17 cellular contexts compared by ENCODE assay signal in genomic region chr20:19100975-19101374, GRCh38.
DNase-seq lines count a peak whose midpoint lies in the region; ATAC-seq, FAIRE-seq and TF ChIP-seq lines count a peak whose summit lies in the region.
"Had no signal": no experiment of that assay in that cellular context is flagged by ENCODE, and none has a peak within 500 bp of the region (broad histone marks: within the 10 kb centered on the region; RNA-seq: fewer than 3 reads in every experiment).

No MANE protein-coding gene starts in this region.

- no peaks in the 10 kb centered on the region for H4K20me1 ChIP-seq in HepG2 (ENCODE audit: insufficient read depth, low read length)
- H4K20me1 ChIP-seq in GM12878 (ENCODE audit: control insufficient read depth, insufficient read depth): no peaks in the 10 kb centered on the region

- no peaks in the 10 kb centered on the region for H3K36me3 ChIP-seq in HepG2 (replicated peaks in 1 of 2; ENCODE audit: control insufficient read depth in 1 of 2, insufficient read depth in 2 of 2, low read length in 2 of 2)
- H3K36me3 ChIP-seq in right lobe of liver: no peaks in the 10 kb centered on the region
- no peaks in the 10 kb centered on the region for H3K36me3 ChIP-seq in GM12878 (ENCODE audit: control insufficient read depth in 2 of 2, insufficient read depth in 2 of 2, low read length in 1 of 2)
- H3K36me3 ChIP-seq in liver (ENCODE audit: control insufficient read depth in 4 of 4, insufficient read depth in 3 of 4, low read depth in 1 of 4, low read length in 3 of 4): no peaks in the 10 kb centered on the region
- H3K36me3 ChIP-seq in left ventricle myocardium inferior: no peaks in the 10 kb centered on the region

- RAD21 ChIA-PET in GM12878 (lab: Charles Lee; ENCODE audit: unreplicated experiment): no interaction called here

- ATAC-seq in HepG2: no peak
- no peak for ATAC-seq in right lobe of liver
- ATAC-seq in GM12878: no peak
- ATAC-seq: K562 had no signal

- TF ChIP-seq EP300 in HepG2 (IDR thresholded peaks at IDR 0.05; ENCODE audit: low read depth in 2 of 2, low read length in 2 of 2) (no peak), HepG2 (CRISPR knock-in tag; IDR thresholded peaks at IDR 0.05; ENCODE audit: borderline replicate concordance) (no peak), GM12878 (IDR thresholded peaks at IDR 0.05; ENCODE audit: borderline replicate concordance in 1 of 2, control insufficient read depth in 1 of 2, low read depth in 2 of 2, low read length in 2 of 2) (no peak)

- SMC1A ChIA-PET in GM12878 (lab: Charles Lee; ENCODE audit: uncharacterized antibody, unreplicated experiment): interaction anchor here (2.4 kb wide), 1 partner anchor 10 kb away, joined by 8 read pairs; no protein-coding TSS in a partner anchor

- no peak overlapping the region for H3K27ac ChIP-seq in HepG2 (ENCODE audit: extremely low read length, insufficient read depth, low read length)
- H3K27ac ChIP-seq in right lobe of liver: no peak overlapping the region
- H3K27ac ChIP-seq in GM12878 (ENCODE audit: control insufficient read depth, insufficient read depth): no peak overlapping the region
- H3K27ac ChIP-seq in liver (ENCODE audit: low read depth in 1 of 2, low read length in 2 of 2): no peak overlapping the region
- no peak overlapping the region for H3K27ac ChIP-seq in left ventricle myocardium inferior (replicated peaks)

- H3K36me3 Mint-ChIP-seq in activated T-helper 2 cell treated with anti-CD3 and anti-CD28 coated beads, Interferon-gamma antibody, Interleukin-2, Interleukin-4, amounts not matched to agents 10 μg/mL and 5 μg/mL and 100 μg/mL, durations not matched to agents 14 hours and 24 hours and 36 hours (ENCODE audit: low read depth): no peaks in the 10 kb centered on the region

- H3K27me3 ChIP-seq in HepG2 (ENCODE audit: control insufficient read depth in 1 of 2, insufficient read depth in 2 of 2, low read length in 2 of 2): peaks cover 2 to 3% of the 10 kb centered on the region in 2 experiments; a peak in 2 of 5 replicates
- no peaks in the 10 kb centered on the region for H3K27me3 ChIP-seq in right lobe of liver
- H3K27me3 ChIP-seq in GM12878 (replicated peaks in 1 of 2; ENCODE audit: control insufficient read depth in 2 of 2, insufficient read depth in 2 of 2, low read length in 1 of 2): no peaks in the 10 kb centered on the region
- H3K27me3 ChIP-seq in liver (ENCODE audit: control insufficient read depth in 4 of 4, insufficient read depth in 4 of 4, low read length in 3 of 4): no peaks in the 10 kb centered on the region
- no peaks in the 10 kb centered on the region for H3K27me3 ChIP-seq in left ventricle myocardium inferior (ENCODE audit: low read depth)

- intact Hi-C loops in HepG2 (cut with micrococcal nuclease; ENCODE audit: unreplicated experiment): no loop called here
- intact Hi-C loops in right lobe of liver (cut with DNase I): no loop called here
- intact Hi-C loops in GM12878 (cut with micrococcal nuclease; ENCODE audit: unreplicated experiment): no loop called here
- intact Hi-C loops in activated T-helper 2 cell treated with anti-CD3 and anti-CD28 coated beads, Interferon-gamma antibody, Interleukin-2, Interleukin-4, amounts not matched to agents 10 μg/mL and 5 μg/mL and 100 μg/mL, durations not matched to agents 14 hours and 24 hours and 36 hours (cut with micrococcal nuclease): no loop called here
- intact Hi-C loops in left ventricle myocardium inferior (cut with micrococcal nuclease): no loop called here

- H3K79me2 ChIP-seq in HepG2 (ENCODE audit: insufficient read depth, low read length) (no peaks in the 10 kb centered on the region), GM12878 (ENCODE audit: control insufficient read depth, insufficient read depth, low read length) (no peaks in the 10 kb centered on the region)

- CTCF ChIA-PET in HepG2 (lab: Yijun Ruan, JAX; ENCODE audit: low intra/inter-chr PET ratio, low total read pairs): no interaction called here
- CTCF ChIA-PET in GM12878 (lab: Yijun Ruan, JAX): no interaction called here

- H3K9ac ChIP-seq in HepG2 (ENCODE audit: insufficient read depth, low read depth, low read length) (no peak overlapping the region), GM12878 (ENCODE audit: control insufficient read depth, insufficient read depth, low read length) (no peak overlapping the region), liver (ENCODE audit: low read depth in 1 of 2, low read length in 2 of 2) (no peak overlapping the region)

- no peaks in the 10 kb centered on the region for H3K27me3 Mint-ChIP-seq in activated T-helper 2 cell treated with anti-CD3 and anti-CD28 coated beads, Interferon-gamma antibody, Interleukin-2, Interleukin-4, amounts not matched to agents 10 μg/mL and 5 μg/mL and 100 μg/mL, durations not matched to agents 14 hours and 24 hours and 36 hours (ENCODE audit: low read depth)
- H3K27me3 Mint-ChIP-seq: CD4-positive, alpha-beta T cell had no signal

- FAIRE-seq in HepG2 (lab: Jason Lieb, UNC) (no peak), GM12878 (lab: Jason Lieb, UNC) (no peak)
- FAIRE-seq: D721Med, G401.6, GM12892, K562 had no signal

- BruUV-seq in HepG2 (replicated peaks; lab: Mats Ljungman, UMichigan) (no TSS peak), GM12878 (replicated peaks; lab: Mats Ljungman, UMichigan) (no TSS peak)

- H3K27ac Mint-ChIP-seq in activated T-helper 2 cell treated with anti-CD3 and anti-CD28 coated beads, Interferon-gamma antibody, Interleukin-2, Interleukin-4, amounts not matched to agents 10 μg/mL and 5 μg/mL and 100 μg/mL, durations not matched to agents 14 hours and 24 hours and 36 hours: no peak overlapping the region
- H3K27ac Mint-ChIP-seq: CD4-positive, alpha-beta T cell; H9 had no signal

- H2AFZ ChIP-seq in HepG2 (ENCODE audit: low read length): no peak overlapping the region
- H2AFZ ChIP-seq in GM12878 (ENCODE audit: control insufficient read depth, low read depth, low read length): no peak overlapping the region

- in situ Hi-C loops in HepG2 (cut with HindIII; ENCODE audit: extremely low pct_ligation_motif_present, low pct_unique_long_range_greater_than_20kb) (no loop called here), GM12878 (cut with MboI) (no loop called here)

- H3K4me3 Mint-ChIP-seq in activated T-helper 2 cell treated with anti-CD3 and anti-CD28 coated beads, Interferon-gamma antibody, Interleukin-2, Interleukin-4, amounts not matched to agents 10 μg/mL and 5 μg/mL and 100 μg/mL, durations not matched to agents 14 hours and 24 hours and 36 hours (ENCODE audit: low read depth): no peak overlapping the region
- H3K4me3 Mint-ChIP-seq: CD4-positive, alpha-beta T cell; H9 had no signal

- TF ChIP-seq POLR2A in HepG2 (IDR thresholded peaks at IDR 0.05; ENCODE audit: insufficient read depth in 1 of 2, low read depth in 2 of 2, low read length in 2 of 2): no peak
- TF ChIP-seq POLR2A in right lobe of liver (IDR thresholded peaks at IDR 0.05): no peak
- TF ChIP-seq POLR2A in GM12878 (IDR thresholded peaks at IDR 0.05; ENCODE audit: low read depth, low read length): no peak

- H3K4me1 ChIP-seq in HepG2 (ENCODE audit: insufficient read depth, low read length): no peaks in the 10 kb centered on the region
- no peaks in the 10 kb centered on the region for H3K4me1 ChIP-seq in right lobe of liver
- no peaks in the 10 kb centered on the region for H3K4me1 ChIP-seq in GM12878 (ENCODE audit: control insufficient read depth, insufficient read depth, low read length)
- H3K4me1 ChIP-seq in liver (ENCODE audit: control insufficient read depth in 4 of 4, insufficient read depth in 4 of 4, low read length in 3 of 4): no peaks in the 10 kb centered on the region
- H3K4me1 ChIP-seq in left ventricle myocardium inferior: no peaks in the 10 kb centered on the region
- H3K4me1 ChIP-seq: Caco-2 had no signal

- POLR2A ChIA-PET in HepG2 (lab: Yijun Ruan, JAX) (no interaction called here), GM12878 (lab: Charles Lee) (no interaction called here)

- 17% methylated on average over 4 of the region's 4 CpGs for WGBS in HepG2 (ENCODE audit: low lambda C conversion rate)
- 86% methylated on average over 4 of the region's 4 CpGs for WGBS in right lobe of liver (ENCODE audit: insufficient coverage, low coverage, low lambda C conversion rate, missing lambda C conversion rate)
- WGBS in GM12878 (ENCODE audit: insufficient coverage, insufficient replicate concordance, low lambda C conversion rate, missing lambda C conversion rate): 32% methylated on average over 4 of the region's 4 CpGs
- 85% methylated on average over 4 of the region's 4 CpGs for WGBS in liver

- no peaks in the 10 kb centered on the region for H3K4me1 Mint-ChIP-seq in activated T-helper 2 cell treated with anti-CD3 and anti-CD28 coated beads, Interferon-gamma antibody, Interleukin-2, Interleukin-4, amounts not matched to agents 10 μg/mL and 5 μg/mL and 100 μg/mL, durations not matched to agents 14 hours and 24 hours and 36 hours (ENCODE audit: low read depth)

- no peak overlapping the region for H3K4me3 ChIP-seq in HepG2 (replicated peaks in 1 of 3; ENCODE audit: insufficient read depth in 1 of 3, low read depth in 2 of 3, low read length in 3 of 3)
- no peak overlapping the region for H3K4me3 ChIP-seq in right lobe of liver
- H3K4me3 ChIP-seq in GM12878: no peak overlapping the region
- no peak overlapping the region for H3K4me3 ChIP-seq in liver (ENCODE audit: low read depth in 1 of 3, low read length in 3 of 3)
- no peak overlapping the region for H3K4me3 ChIP-seq in left ventricle myocardium inferior
- H3K4me3 ChIP-seq: K562 had no signal

- H3K4me2 ChIP-seq in HepG2 (ENCODE audit: low read depth, low read length) (no peak overlapping the region), GM12878 (ENCODE audit: control insufficient read depth, insufficient read depth) (no peak overlapping the region)

- no peaks in the 10 kb centered on the region for H3K9me3 Mint-ChIP-seq in activated T-helper 2 cell treated with anti-CD3 and anti-CD28 coated beads, Interferon-gamma antibody, Interleukin-2, Interleukin-4, amounts not matched to agents 10 μg/mL and 5 μg/mL and 100 μg/mL, durations not matched to agents 14 hours and 24 hours and 36 hours
- H3K9me3 Mint-ChIP-seq: CD4-positive, alpha-beta T cell had no signal

- no peak for TF ChIP-seq CTCF in HepG2 (CRISPR knock-in tag; IDR thresholded peaks at IDR 0.05)
- no peak for TF ChIP-seq CTCF in right lobe of liver (IDR thresholded peaks at IDR 0.05)
- TF ChIP-seq CTCF in GM12878 (IDR thresholded peaks at IDR 0.05 in 2 of 3, conservative IDR thresholded peaks at IDR 0.05 in 1 of 3; ENCODE audit: control insufficient read depth in 2 of 3, extremely low read depth in 1 of 3, insufficient read depth in 1 of 3, low read depth in 3 of 3, low read length in 3 of 3): no peak
- no peak for TF ChIP-seq CTCF in liver (IDR thresholded peaks at IDR 0.05; ENCODE audit: low read depth, low read length, missing input control)
- no peak for TF ChIP-seq CTCF in left ventricle myocardium inferior (IDR thresholded peaks at IDR 0.05; ENCODE audit: borderline replicate concordance)

- TF ChIP-seq RAD21 in HepG2 (CRISPR knock-in tag; IDR thresholded peaks at IDR 0.05) (no peak), GM12878 (IDR thresholded peaks at IDR 0.05; ENCODE audit: insufficient read depth, low read depth, low read length) (no peak), liver (IDR thresholded peaks at IDR 0.05) (no peak)

- no peak for DNase-seq in HepG2 (ENCODE audit: low spot score)
- DNase-seq in right lobe of liver: no peak
- no peak for DNase-seq in GM12878 (ENCODE audit: low read depth, low spot score)
- DNase-seq in NCI-H2081 treated with DMSO at 0.1 percent for 48 hours (lab: John Stamatoyannopoulos, UW): no peak
- DNase-seq in midbrain (lab: John Stamatoyannopoulos, UW): no peak
- no peak for DNase-seq in activated T-helper 2 cell treated with anti-CD3 and anti-CD28 coated beads, Interferon-gamma antibody, Interleukin-2, Interleukin-4, amounts not matched to agents 10 μg/mL and 5 μg/mL and 100 μg/mL, durations not matched to agents 14 hours and 24 hours and 36 hours (ENCODE audit: low spot score)
- no peak for DNase-seq in left ventricle myocardium inferior
- DNase-seq: 8988T; Caco-2; CD4-positive, alpha-beta T cell; GOT3; H9 had no signal

- H3K9me3 ChIP-seq in HepG2 (ENCODE audit: low read length) (no peaks in the 10 kb centered on the region), right lobe of liver (no peaks in the 10 kb centered on the region), GM12878 (replicated peaks; ENCODE audit: control insufficient read depth, insufficient read depth, low read length) (no peaks in the 10 kb centered on the region), liver (ENCODE audit: control insufficient read depth in 4 of 4, low read length in 3 of 4) (no peaks in the 10 kb centered on the region), left ventricle myocardium inferior (replicated peaks) (no peaks in the 10 kb centered on the region)
- H3K9me3 ChIP-seq: Caco-2 had no signal
